ENCODE assay signal across 11 cellular contexts in genomic region chr1:195733826-195734225, GRCh38.
A peak's percentile ranks its signal among the peaks of the same experiment; 100 is the strongest.
DNase-seq lines count a peak whose midpoint lies in the region; ATAC-seq and TF ChIP-seq lines count a peak whose summit lies in the region.
"Had no signal": no experiment of that assay in that cellular context is flagged by ENCODE, and none has a peak within 500 bp of the region (broad histone marks: within the 10 kb centered on the region; RNA-seq: fewer than 3 reads in every experiment).

No MANE protein-coding gene starts in this region.

- no peaks in the 10 kb centered on the region for H3K36me3 Mint-ChIP-seq in nephron progenitor cell (ENCODE audit: low read depth)
- H3K36me3 Mint-ChIP-seq: stimulated activated memory B cell treated with anti-CD40 and anti-IgM and Interleukin-4, amounts not matched to agents 10 μg/mL and 1 μg/mL and 100 μg/mL, for 72 hours had no signal

- ATAC-seq in HG03439 (IDR thresholded peaks at IDR 0.05; ENCODE audit: unreplicated experiment) (peak; percentile 69), GM21526 (IDR thresholded peaks at IDR 0.05; ENCODE audit: low FRiP score, unreplicated experiment) (no peak)
- ATAC-seq: stimulated activated memory B cell treated with anti-CD40 and anti-IgM and Interleukin-4, amounts not matched to agents 10 μg/mL and 1 μg/mL and 100 μg/mL, for 72 hours had no signal

- no peaks in the 10 kb centered on the region for H3K27me3 Mint-ChIP-seq in nephron progenitor cell (ENCODE audit: low read depth, poor library complexity)
- H3K27me3 Mint-ChIP-seq: stimulated activated memory B cell treated with anti-CD40 and anti-IgM and Interleukin-4, amounts not matched to agents 10 μg/mL and 1 μg/mL and 100 μg/mL, for 72 hours had no signal

- H3K27ac ChIP-seq in WERI-Rb-1 (no peak overlapping the region), adrenal gland (no peak overlapping the region)
- H3K27ac ChIP-seq: neutrophil had no signal

- intact Hi-C loops in adrenal gland (cut with DNase I): no loop called here

- DNase-seq in DMS 273 (lab: John Stamatoyannopoulos, UW; ENCODE audit: unreplicated experiment): peak; percentile 46
- DNase-seq in DMS 273 treated with DMSO at 0.1 percent for 48 hours (lab: John Stamatoyannopoulos, UW): no peak
- DNase-seq in WERI-Rb-1: peak; percentile 56
- peak; percentile 12 for DNase-seq in nephron progenitor cell
- DNase-seq in NCI-H146 (lab: John Stamatoyannopoulos, UW): no peak
- no peak for DNase-seq in adrenal gland
- DNase-seq: NCI-H1436 treated with DMSO at 0.1 percent for 48 hours had no signal

- H3K27ac Mint-ChIP-seq in nephron progenitor cell: no peak overlapping the region
- H3K27ac Mint-ChIP-seq: stimulated activated memory B cell treated with anti-CD40 and anti-IgM and Interleukin-4, amounts not matched to agents 10 μg/mL and 1 μg/mL and 100 μg/mL, for 72 hours had no signal

- H3K36me3 ChIP-seq in WERI-Rb-1 (no peaks in the 10 kb centered on the region), adrenal gland (replicated peaks in 1 of 2) (no peaks in the 10 kb centered on the region)
- H3K36me3 ChIP-seq: neutrophil had no signal

- peaks cover 3% of the 10 kb centered on the region for H3K4me1 Mint-ChIP-seq in nephron progenitor cell
- H3K4me1 Mint-ChIP-seq: stimulated activated memory B cell treated with anti-CD40 and anti-IgM and Interleukin-4, amounts not matched to agents 10 μg/mL and 1 μg/mL and 100 μg/mL, for 72 hours had no signal

- H3K27me3 ChIP-seq in WERI-Rb-1 (ENCODE audit: insufficient read depth, low read depth, severe bottlenecking) (no peaks in the 10 kb centered on the region), adrenal gland (no peaks in the 10 kb centered on the region)
- H3K27me3 ChIP-seq: neutrophil had no signal

- WGBS in adrenal gland, 4 donors: 82 to 94% (median 87%) methylated on average over 1 of the region's 1 CpG

- H3K9me3 Mint-ChIP-seq in nephron progenitor cell: no peaks in the 10 kb centered on the region
- H3K9me3 Mint-ChIP-seq: stimulated activated memory B cell treated with anti-CD40 and anti-IgM and Interleukin-4, amounts not matched to agents 10 μg/mL and 1 μg/mL and 100 μg/mL, for 72 hours had no signal

- no peak overlapping the region for H3K4me3 Mint-ChIP-seq in nephron progenitor cell
- H3K4me3 Mint-ChIP-seq: stimulated activated memory B cell treated with anti-CD40 and anti-IgM and Interleukin-4, amounts not matched to agents 10 μg/mL and 1 μg/mL and 100 μg/mL, for 72 hours had no signal

- no peaks in the 10 kb centered on the region for H3K4me1 ChIP-seq in adrenal gland (replicated peaks in 1 of 2)

- no peak for TF ChIP-seq POLR2A in adrenal gland (IDR thresholded peaks at IDR 0.05)

- TF ChIP-seq CTCF in WERI-Rb-1 (IDR thresholded peaks at IDR 0.05; ENCODE audit: low read depth, low read length) (peak; percentile 75), nephron progenitor cell (IDR thresholded peaks at IDR 0.05) (peak; percentile 55), adrenal gland (IDR thresholded peaks at IDR 0.05) (peak in 1 of 6 experiments; percentile 19)

- H3K4me3 ChIP-seq in WERI-Rb-1 (ENCODE audit: low read depth, low read length): no peak overlapping the region
- no peak overlapping the region for H3K4me3 ChIP-seq in adrenal gland

- H3K9me3 ChIP-seq in WERI-Rb-1 (ENCODE audit: severe bottlenecking) (no peaks in the 10 kb centered on the region), adrenal gland (replicated peaks in 1 of 3) (no peaks in the 10 kb centered on the region)
- H3K9me3 ChIP-seq: neutrophil had no signal

Comparison
In these comparisons a context has a peak if more than half of its experiments do, and no peak if none do; other contexts are left out.
1. DNase-seq: peak in DMS 273 (single experiment), WERI-Rb-1 (single experiment) and nephron progenitor cell (single experiment); none in DMS 273 treated with DMSO at 0.1 percent for 48 hours (single experiment), NCI-H146 (single experiment) and adrenal gland (0 of 7).